8 cellular contexts compared by ENCODE assay signal in the genomic region with DNA sequence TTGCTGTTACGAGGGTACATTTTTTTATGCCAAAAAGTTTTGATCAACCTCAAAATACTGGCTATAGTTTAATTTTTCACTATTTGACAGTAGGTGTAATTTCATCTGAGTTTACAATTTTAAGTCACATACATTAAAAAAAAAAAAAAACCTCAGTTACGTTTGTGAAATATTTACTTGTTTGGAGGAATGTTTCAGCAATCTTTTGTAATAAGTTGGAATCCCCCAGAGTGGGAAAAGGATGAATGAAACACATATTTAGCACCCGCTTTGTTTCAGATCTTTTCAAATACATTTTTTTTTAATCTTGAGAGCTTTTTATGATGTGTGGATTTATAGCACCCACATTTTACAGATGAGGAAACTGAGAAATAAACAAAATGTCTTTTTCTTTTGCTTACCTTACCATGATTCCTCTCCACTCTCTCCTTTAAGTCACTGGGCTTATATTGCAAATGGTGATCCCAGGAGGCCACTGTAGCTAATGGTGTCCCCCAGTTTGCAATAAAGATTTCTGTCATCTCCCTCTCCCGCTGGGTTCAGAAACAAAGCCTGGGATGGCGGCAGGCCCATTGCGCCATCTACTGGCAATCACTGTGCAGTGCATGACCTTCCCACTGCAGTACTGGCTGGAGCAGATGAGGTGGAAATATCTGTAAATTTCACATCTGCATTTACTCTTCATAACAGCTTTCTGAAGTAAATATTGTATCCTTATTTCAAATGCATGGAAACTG. TPM values are rescaled to one million over a fixed set of nuclear protein-coding genes. Genes with fewer than 3 reads are reported as not detected.
DNase-seq lines count a peak whose midpoint lies in the region; ATAC-seq and TF ChIP-seq lines count a peak whose summit lies in the region.

No MANE protein-coding gene starts in this region.

- no peak overlapping the region for H3K4me3 ChIP-seq in epithelial cell of proximal tubule (ENCODE audit: low read depth, low read length)

- DNase-seq in GM03348 (ENCODE audit: low spot score) = peak; percentile 86
- peak; percentile 74 for DNase-seq in NOMO-1 treated with dmso at 0.1 percent for 144 hours (lab: John Stamatoyannopoulos, UW; ENCODE audit: unreplicated experiment)
- peak; percentile 36 for DNase-seq in activated T-cell treated with anti-CD3 and anti-CD28 coated beads for 1 hour (ENCODE audit: low read depth)
- peak; percentile 16 for DNase-seq in epithelial cell of proximal tubule (ENCODE audit: low read depth)
- DNase-seq in myocyte (ENCODE audit: low read depth) = peak; percentile 56
- peak; percentile 29 to 37 for DNase-seq in stimulated activated CD8-positive, alpha-beta memory T cell treated with anti-CD3 and anti-CD28 coated beads, Interleukin-7, amount 100 ng/mL, for 48 hours (ENCODE audit: extremely low read depth in 1 of 2, low read depth in 1 of 2)

- TF ChIP-seq CTCF in epithelial cell of proximal tubule (conservative IDR thresholded peaks at IDR 0.05; ENCODE audit: low read depth, low read length) = peak; percentile 100

- peak; percentile 54 for ATAC-seq in HG02943 (IDR thresholded peaks at IDR 0.05; ENCODE audit: low read depth, unreplicated experiment)
- no peak for ATAC-seq in GM18519 (IDR thresholded peaks at IDR 0.05; ENCODE audit: low FRiP score, unreplicated experiment)

RNA-seq across cellular contexts. Expression of gene TBC1D3B, which starts 27.7 kb away (rescaled TPM):
- total RNA-seq in epithelial cell of proximal tubule = 4.8 TPM in 1 of 2 replicates, not detected in the other
- 2.2 and 2.4 TPM in 2 replicates for total RNA-seq in myocyte
- polyA plus RNA-seq in myocyte (2012) = 4.4 TPM

RNA-seq across cellular contexts. Expression of gene CCL4, which starts 45.1 kb away (rescaled TPM):
- total RNA-seq in epithelial cell of proximal tubule (0.40 TPM in 1 of 2 replicates, not detected in the other), myocyte (not detected in 2 replicates)
- not detected for polyA plus RNA-seq in myocyte (2012)

RNA-seq across cellular contexts. Expression of gene CCL3L1, which starts 47.8 kb away (rescaled TPM):
- total RNA-seq in epithelial cell of proximal tubule = not detected in 2 replicates
- not detected in 2 replicates for total RNA-seq in myocyte
- polyA plus RNA-seq in myocyte (2012) = not detected

RNA-seq across cellular contexts. Expression of gene CCL3, which starts 58.8 kb away (rescaled TPM):
- total RNA-seq in epithelial cell of proximal tubule (1.3 TPM in 1 of 2 replicates, not detected in the other), myocyte (1.5 TPM in 1 of 2 replicates, not detected in the other)
- not detected for polyA plus RNA-seq in myocyte (2012)

Comparison
In these comparisons a context has a peak if more than half of its experiments do, and no peak if none do; other contexts are left out.
1. DNase-seq: peak in every context shown above with its lines; median percentile 86 in GM03348; 74 in NOMO-1 treated with dmso at 0.1 percent for 144 hours; 56 in myocyte; 36 in activated T-cell treated with anti-CD3 and anti-CD28 coated beads for 1 hour; 33 in stimulated activated CD8-positive, alpha-beta memory T cell treated with anti-CD3 and anti-CD28 coated beads, Interleukin-7, amount 100 ng/mL, for 48 hours; 16 in epithelial cell of proximal tubule.